ENCODE assay signal across 8 cellular contexts in the genomic region with DNA sequence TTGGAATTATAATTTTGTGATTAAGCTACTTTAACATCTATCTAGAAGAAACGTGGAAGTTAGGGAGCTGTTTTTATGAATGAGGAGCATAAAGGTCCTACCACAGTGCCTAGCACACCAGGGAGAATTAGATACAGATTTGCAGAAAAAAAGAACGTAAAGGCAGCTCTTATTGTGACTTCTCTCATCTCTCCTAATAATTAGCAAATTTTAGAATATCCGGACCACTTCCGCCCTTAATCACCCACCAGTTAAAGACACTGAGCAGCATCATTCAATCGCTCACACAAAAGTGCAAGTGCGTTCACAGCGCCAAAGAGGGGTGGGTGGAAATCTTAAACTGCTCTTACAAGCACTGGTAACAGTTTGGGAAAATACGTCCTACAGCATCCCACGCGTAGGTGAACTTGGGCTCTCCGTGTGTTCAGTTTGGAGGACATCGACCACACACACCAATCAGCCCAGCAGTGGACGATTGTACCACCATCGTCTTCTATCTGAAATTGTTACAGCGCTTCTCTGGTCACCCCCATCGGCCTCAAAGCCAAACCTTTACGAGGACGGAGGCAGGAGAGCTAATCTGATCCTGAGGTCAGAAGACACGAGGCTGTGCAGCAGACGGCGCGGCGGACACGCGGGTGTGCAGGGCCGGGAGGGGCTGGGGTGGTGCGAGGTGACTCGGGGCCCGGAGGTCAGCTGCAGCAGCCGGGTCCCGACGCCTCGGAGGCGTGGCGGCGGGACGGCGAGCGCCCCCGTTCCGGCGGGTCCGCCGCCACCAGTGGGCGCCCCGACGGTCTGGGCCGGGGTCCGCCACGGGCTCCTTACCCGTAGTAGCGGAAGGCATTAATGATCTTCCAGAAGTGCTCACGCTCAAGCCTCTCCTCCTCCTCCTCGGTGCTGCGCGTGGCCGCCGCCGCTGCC. TPM values are rescaled to one million over a fixed set of nuclear protein-coding genes. Genes with fewer than 3 reads are reported as not detected.
A peak's percentile ranks its signal among the peaks of the same experiment; 100 is the strongest.
DNase-seq lines count a peak whose midpoint lies in the region; ATAC-seq and TF ChIP-seq lines count a peak whose summit lies in the region.

No MANE protein-coding gene starts in this region.

- CTCF ChIA-PET in A673 (lab: Charles Lee), result interaction anchor here (0.7 to 1.0 kb wide), 3 partner anchors 250 to 365 kb away, joined by 3 read pairs; no protein-coding TSS in a partner anchor
- CTCF ChIA-PET in naive thymus-derived CD4-positive, alpha-beta T cell (lab: Charles Lee), result interaction anchor here (0.6 to 1.5 kb wide), 11 partner anchors 11 to 123 kb away, joined by 3 to 7 read pairs (median 3); a partner anchor contains a TSS

- DNase-seq in A673 (ENCODE audit: low spot score) (peak; percentile 54), NCI-H69 (lab: John Stamatoyannopoulos, UW) (peak; percentile 84), activated T-cell treated with anti-CD3 and anti-CD28 coated beads for 24 hours (ENCODE audit: low read depth) (peak; percentile 33), esophagus squamous epithelium (lab: John Stamatoyannopoulos, UW) (peak; percentile 7)
- DNase-seq in naive thymus-derived CD4-positive, alpha-beta T cell, result peak in 8 of 9 donors; percentile 27 to 66 (median 35)
- DNase-seq in stimulated activated naive CD8-positive, alpha-beta T cell treated with anti-CD3 and anti-CD28 coated beads, Interleukin-15, Interleukin-2, amounts not matched to agents 100 U/mL and 50 U/mL, for 24 hours, result peak; percentile 68

- POLR2A ChIA-PET in A673 (lab: Charles Lee; ENCODE audit: low non-redundant PET), result interaction anchor here (0.6 kb wide), 2 partner anchors 61 to 371 kb away, joined by 3 read pairs; a partner anchor contains a TSS
- POLR2A ChIA-PET in naive thymus-derived CD4-positive, alpha-beta T cell (lab: Charles Lee), result interaction anchor here (0.5 to 3.0 kb wide), 19 partner anchors 10 to 1367 kb away, joined by 3 to 40 read pairs (median 6); a partner anchor contains a TSS

- H3K4me1 ChIP-seq in A673 (ENCODE audit: insufficient read depth, low read length, poor library complexity, severe bottlenecking) (no peaks in the 10 kb centered on the region), esophagus squamous epithelium (peaks cover 0 to 41% (median 18%) of the 10 kb centered on the region in 3 donors)
- H3K4me1 ChIP-seq in naive thymus-derived CD4-positive, alpha-beta T cell (ENCODE audit: control insufficient read depth in 2 of 2, insufficient read depth in 2 of 2, low read length in 2 of 2), result peaks cover 34 to 42% of the 10 kb centered on the region in 2 donors

- WGBS in esophagus squamous epithelium, 2 donors, result 0 to 1% methylated on average over 13 to 16 of the region's 59 CpGs

- peak overlapping the region; percentile 84 to 98 (median 95) for H3K27ac Mint-ChIP-seq in naive thymus-derived CD4-positive, alpha-beta T cell

- no peaks in the 10 kb centered on the region for H3K9me3 ChIP-seq in A673 (ENCODE audit: low read depth, low read length, poor library complexity, severe bottlenecking)
- no peaks in the 10 kb centered on the region for H3K9me3 ChIP-seq in esophagus squamous epithelium
- no peaks in the 10 kb centered on the region for H3K9me3 ChIP-seq in naive thymus-derived CD4-positive, alpha-beta T cell (ENCODE audit: control insufficient read depth in 2 of 3, low read length in 3 of 3)

- BruUV-seq in A673 (replicated peaks; lab: Mats Ljungman, UMichigan), result no TSS peak

- H3K27ac ChIP-seq in A673 (ENCODE audit: low read depth, low read length, poor library complexity, severe bottlenecking), result peak overlapping the region; percentile 85
- H3K27ac ChIP-seq in esophagus squamous epithelium, result peak overlapping the region; percentile 94 to 98 (median 96)
- H3K27ac ChIP-seq in naive thymus-derived CD4-positive, alpha-beta T cell (ENCODE audit: low read depth, low read length), result peak overlapping the region; percentile 90

- peaks cover 0 to 3% (median 0%) of the 10 kb centered on the region in 11 donors for H3K9me3 Mint-ChIP-seq in naive thymus-derived CD4-positive, alpha-beta T cell

- peak overlapping the region; percentile 80 to 98 (median 96) for H3K4me3 Mint-ChIP-seq in naive thymus-derived CD4-positive, alpha-beta T cell

- peak; percentile 10 for ATAC-seq in GM18508 (IDR thresholded peaks at IDR 0.05; ENCODE audit: insufficient read depth, unreplicated experiment)
- peak; percentile 44 for ATAC-seq in HG02981 (IDR thresholded peaks at IDR 0.05; ENCODE audit: unreplicated experiment)
- peak; percentile 18 for ATAC-seq in naive thymus-derived CD4-positive, alpha-beta T cell
- peak; percentile 54 for ATAC-seq in stimulated activated naive CD8-positive, alpha-beta T cell treated with anti-CD3 and anti-CD28 coated beads, Interleukin-15, Interleukin-2, amounts not matched to agents 100 U/mL and 50 U/mL, for 24 hours

- intact Hi-C loops in A673 (cut with micrococcal nuclease; ENCODE audit: unreplicated experiment), result loop anchor here (5.0 kb wide), 1 partner anchor 75 kb away; a partner anchor contains a TSS
- intact Hi-C loops in esophagus squamous epithelium (cut with DNase I), result no loop called here
- intact Hi-C loops in naive thymus-derived CD4-positive, alpha-beta T cell (cut with micrococcal nuclease), result loop anchor here (1.0 to 10.0 kb wide), 17 partner anchors 7 to 1873 kb away; a partner anchor contains a TSS

- H3K36me3 ChIP-seq in A673 (ENCODE audit: insufficient read depth, low read length, poor library complexity, severe bottlenecking) (no peaks in the 10 kb centered on the region), esophagus squamous epithelium (no peaks in the 10 kb centered on the region)
- H3K36me3 ChIP-seq in naive thymus-derived CD4-positive, alpha-beta T cell (ENCODE audit: control insufficient read depth in 2 of 3, insufficient read depth in 3 of 3, low read length in 3 of 3), result no peaks in the 10 kb centered on the region

- H3K4me3 ChIP-seq in A673 (ENCODE audit: low read depth, low read length, poor library complexity, severe bottlenecking) (peak overlapping the region; percentile 78), esophagus squamous epithelium (peak overlapping the region; percentile 69 to 97 (median 76))
- peak overlapping the region; percentile 69 for H3K4me3 ChIP-seq in naive thymus-derived CD4-positive, alpha-beta T cell (ENCODE audit: low read length)

- H3K27me3 ChIP-seq in A673 (replicated peaks; ENCODE audit: insufficient read depth, low read depth, low read length, poor library complexity), result peaks cover 3% of the 10 kb centered on the region
- no peaks in the 10 kb centered on the region for H3K27me3 ChIP-seq in esophagus squamous epithelium
- no peaks in the 10 kb centered on the region for H3K27me3 ChIP-seq in naive thymus-derived CD4-positive, alpha-beta T cell (ENCODE audit: control insufficient read depth in 2 of 2, insufficient read depth in 2 of 2, low read length in 2 of 2)

- peaks cover 0 to 3% (median 0%) of the 10 kb centered on the region in 5 donors for H3K27me3 Mint-ChIP-seq in naive thymus-derived CD4-positive, alpha-beta T cell

- TF ChIP-seq CTCF in A673 (conservative IDR thresholded peaks at IDR 0.05; ENCODE audit: low read depth, low read length) (0 out of 2 replicates have a peak, but pooled peaks have one; percentile 2), esophagus squamous epithelium (IDR thresholded peaks at IDR 0.05) (peak in 1 of 6 experiments; percentile 19)

- H3K36me3 Mint-ChIP-seq in naive thymus-derived CD4-positive, alpha-beta T cell, result peaks cover 0 to 5% (median 0%) of the 10 kb centered on the region in 5 donors

- H3K4me1 Mint-ChIP-seq in naive thymus-derived CD4-positive, alpha-beta T cell, result peaks cover 30 to 54% (median 48%) of the 10 kb centered on the region in 7 donors

- TF ChIP-seq POLR2A in esophagus squamous epithelium (IDR thresholded peaks at IDR 0.05), result no peak

RNA-seq across cellular contexts. Expression of a gene that starts 0.6 kb away (rescaled TPM):
- total RNA-seq in A673 (2021) (14.7 and 17.4 TPM in 2 replicates), esophagus squamous epithelium (10 to 100 TPM; 16.0 to 28.4 (median 23.8) TPM)
- 10 to 100 TPM; 15.0 to 38.1 (median 29.4) TPM for total RNA-seq in naive thymus-derived CD4-positive, alpha-beta T cell
- 10 to 100 TPM in 1 of 2 donors, 1 to 10 TPM in 1; 7.8 to 12.6 TPM for polyA plus RNA-seq in naive thymus-derived CD4-positive, alpha-beta T cell

Comparison
In these comparisons a context has a peak if more than half of its experiments do, and no peak if none do; other contexts are left out.
1. Peak in every context shown above with its lines: DNase-seq, ATAC-seq, H3K4me3 ChIP-seq and H3K27ac ChIP-seq.
2. DNase-seq: peak in every context shown above with its lines; median percentile 84 in NCI-H69; 68 in stimulated activated naive CD8-positive, alpha-beta T cell treated with anti-CD3 and anti-CD28 coated beads, Interleukin-15, Interleukin-2, amounts not matched to agents 100 U/mL and 50 U/mL, for 24 hours; 54 in A673; 35 in naive thymus-derived CD4-positive, alpha-beta T cell; 33 in activated T-cell treated with anti-CD3 and anti-CD28 coated beads for 24 hours; 7 in esophagus squamous epithelium.